ENCODE assay signal across 9 cellular contexts in the genomic region with DNA sequence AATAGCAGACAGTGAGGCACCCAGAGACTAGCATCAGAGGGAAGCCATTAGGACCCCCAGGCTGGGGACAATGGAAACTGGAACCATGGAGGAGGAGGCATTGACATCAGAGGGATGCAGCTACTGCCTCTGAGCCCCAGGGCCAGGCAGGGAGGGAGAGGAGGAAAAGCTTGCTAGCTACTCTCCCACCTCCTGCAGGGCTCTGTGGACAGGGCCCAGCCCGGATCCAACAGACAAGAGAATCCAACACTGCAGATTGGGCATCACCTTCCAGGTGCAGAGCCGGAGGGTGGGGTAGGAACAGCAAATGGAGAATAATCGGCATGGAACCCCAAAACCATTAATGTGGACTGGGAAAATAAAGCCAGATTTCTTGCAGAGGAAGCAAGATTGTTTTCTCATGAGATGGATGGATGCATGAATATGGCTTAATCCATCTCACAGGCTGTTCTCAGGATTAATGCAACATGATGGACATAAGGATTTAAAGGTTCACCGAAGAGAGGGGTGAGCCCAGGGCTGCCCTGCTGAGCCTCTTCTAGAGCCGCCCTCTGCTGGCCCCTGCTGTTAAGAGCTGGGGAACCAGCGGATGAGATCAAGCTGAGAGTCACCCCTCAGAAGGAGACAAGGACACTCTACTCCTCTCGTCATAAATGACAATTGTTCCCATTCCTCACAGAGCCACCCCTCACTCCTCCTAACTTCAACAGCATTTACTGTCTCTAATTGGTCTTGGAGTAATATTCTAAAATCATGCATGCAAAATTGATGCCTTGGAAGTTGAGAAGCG. TPM values are rescaled to one million over a fixed set of nuclear protein-coding genes. Genes with fewer than 3 reads are reported as not detected.
DNase-seq lines count a peak whose midpoint lies in the region; ATAC-seq, FAIRE-seq and TF ChIP-seq lines count a peak whose summit lies in the region.
"Had no signal": no experiment of that assay in that cellular context is flagged by ENCODE, and none has a peak within 500 bp of the region (broad histone marks: within the 10 kb centered on the region; RNA-seq: fewer than 3 reads in every experiment).

No MANE protein-coding gene starts in this region.

- no peaks in the 10 kb centered on the region for H3K9me3 ChIP-seq in Caco-2
- no peaks in the 10 kb centered on the region for H3K9me3 ChIP-seq in liver (ENCODE audit: control insufficient read depth in 4 of 4, low read length in 3 of 4)
- H3K9me3 ChIP-seq: body of pancreas had no signal

- POLR2A ChIA-PET in Caco-2 (lab: Charles Lee) = interaction anchor here (0.6 kb wide), 1 partner anchor 135 kb away, joined by 8 read pairs; no protein-coding TSS in a partner anchor

- CTCF ChIA-PET in Caco-2 (lab: Charles Lee) = interaction anchor here (0.6 to 2.4 kb wide), 6 partner anchors 13 to 302 kb away, joined by 3 to 17 read pairs (median 4); a partner anchor contains a TSS
- CTCF ChIA-PET in activated naive CD4-positive, alpha-beta T cell treated with anti-CD3 and anti-CD28 coated beads for 36 hours (lab: Charles Lee) = no interaction called here

- no peak overlapping the region for H3K27ac ChIP-seq in liver (ENCODE audit: low read depth in 1 of 2, low read length in 2 of 2)
- H3K27ac ChIP-seq: body of pancreas had no signal

- FAIRE-seq in RCC 7860 (lab: Jason Lieb, UNC) = no peak

- no peaks in the 10 kb centered on the region for H3K9me3 Mint-ChIP-seq in Caco-2 (ENCODE audit: unreplicated experiment)
- no peaks in the 10 kb centered on the region for H3K9me3 Mint-ChIP-seq in activated naive CD4-positive, alpha-beta T cell treated with anti-CD3 and anti-CD28 coated beads for 36 hours

- ATAC-seq in HG03097 (IDR thresholded peaks at IDR 0.05; ENCODE audit: low FRiP score, unreplicated experiment) = no peak
- ATAC-seq: body of pancreas had no signal

- H3K36me3 ChIP-seq in Caco-2 (ENCODE audit: control insufficient read depth, insufficient read depth, low read length) = no peaks in the 10 kb centered on the region
- no peaks in the 10 kb centered on the region for H3K36me3 ChIP-seq in liver (ENCODE audit: control insufficient read depth in 4 of 4, insufficient read depth in 3 of 4, low read depth in 1 of 4, low read length in 3 of 4)

- DNase-seq in Caco-2 (peak; percentile 45 to 51), RCC 7860 (ENCODE audit: low spot score) (no peak), NOMO-1 treated with dmso at 0.1 percent for 144 hours (lab: John Stamatoyannopoulos, UW; ENCODE audit: unreplicated experiment) (no peak), CD1c-positive myeloid dendritic cell (ENCODE audit: extremely low spot score) (no peak)
- DNase-seq in activated naive CD4-positive, alpha-beta T cell treated with anti-CD3 and anti-CD28 coated beads for 36 hours = peak; percentile 25

- H3K4me1 Mint-ChIP-seq in Caco-2 (ENCODE audit: low read depth, unreplicated experiment) = no peaks in the 10 kb centered on the region
- H3K4me1 Mint-ChIP-seq in activated naive CD4-positive, alpha-beta T cell treated with anti-CD3 and anti-CD28 coated beads for 36 hours (ENCODE audit: low read depth) = no peaks in the 10 kb centered on the region

- TF ChIP-seq CTCF in Caco-2 (IDR thresholded peaks at IDR 0.05; ENCODE audit: insufficient read depth in 1 of 2, low read depth in 1 of 2, low read length in 1 of 2, severe bottlenecking in 1 of 2, unreplicated experiment in 1 of 2) = peak; percentile 42 to 78
- peak; percentile 1 for TF ChIP-seq CTCF in liver (IDR thresholded peaks at IDR 0.05; ENCODE audit: low read depth, low read length, missing input control)

- H3K4me3 ChIP-seq in Caco-2 (ENCODE audit: low read depth, low read length) = no peak overlapping the region
- no peak overlapping the region for H3K4me3 ChIP-seq in liver (ENCODE audit: low read depth in 1 of 3, low read length in 3 of 3)
- H3K4me3 ChIP-seq: body of pancreas had no signal

- BruUV-seq in Caco-2 (replicated peaks; lab: Mats Ljungman, UMichigan) = no TSS peak

- WGBS in liver = 60% methylated on average over 8 of the region's 8 CpGs

- H3K4me3 Mint-ChIP-seq in Caco-2 (ENCODE audit: unreplicated experiment) = no peak overlapping the region
- H3K4me3 Mint-ChIP-seq in activated naive CD4-positive, alpha-beta T cell treated with anti-CD3 and anti-CD28 coated beads for 36 hours = no peak overlapping the region

- no peaks in the 10 kb centered on the region for H3K36me3 Mint-ChIP-seq in Caco-2 (ENCODE audit: insufficient read depth, unreplicated experiment)
- no peaks in the 10 kb centered on the region for H3K36me3 Mint-ChIP-seq in activated naive CD4-positive, alpha-beta T cell treated with anti-CD3 and anti-CD28 coated beads for 36 hours (ENCODE audit: low read depth)

- intact Hi-C loops in Caco-2 (cut with micrococcal nuclease; ENCODE audit: unreplicated experiment) = loop anchor here (1.0 kb wide), 1 partner anchor 252 kb away; no protein-coding TSS in a partner anchor
- intact Hi-C loops in activated naive CD4-positive, alpha-beta T cell treated with anti-CD3 and anti-CD28 coated beads for 36 hours (cut with micrococcal nuclease) = no loop called here

- no peak overlapping the region for H3K27ac Mint-ChIP-seq in Caco-2 (ENCODE audit: unreplicated experiment)
- no peak overlapping the region for H3K27ac Mint-ChIP-seq in activated naive CD4-positive, alpha-beta T cell treated with anti-CD3 and anti-CD28 coated beads for 36 hours

- no peaks in the 10 kb centered on the region for H3K4me1 ChIP-seq in Caco-2
- H3K4me1 ChIP-seq in liver (ENCODE audit: control insufficient read depth in 4 of 4, insufficient read depth in 4 of 4, low read length in 3 of 4) = no peaks in the 10 kb centered on the region
- H3K4me1 ChIP-seq: body of pancreas had no signal

- H3K27me3 ChIP-seq in Caco-2 (replicated peaks; ENCODE audit: control insufficient read depth, insufficient read depth, low read length) (no peaks in the 10 kb centered on the region), liver (ENCODE audit: control insufficient read depth in 4 of 4, insufficient read depth in 4 of 4, low read length in 3 of 4) (peaks cover 0 to 2% (median 0%) of the 10 kb centered on the region in 4 donors)
- H3K27me3 ChIP-seq: body of pancreas had no signal

- no peak for TF ChIP-seq EP300 in Ishikawa (IDR thresholded peaks at IDR 0.05; ENCODE audit: borderline replicate concordance)

- H3K27me3 Mint-ChIP-seq in Caco-2 (ENCODE audit: insufficient read depth, unreplicated experiment) = peaks cover under 1% of the 10 kb centered on the region
- peaks cover 7% of the 10 kb centered on the region for H3K27me3 Mint-ChIP-seq in activated naive CD4-positive, alpha-beta T cell treated with anti-CD3 and anti-CD28 coated beads for 36 hours (ENCODE audit: low read depth)

- no peak overlapping the region for H3K9ac ChIP-seq in liver (ENCODE audit: low read depth in 1 of 2, low read length in 2 of 2)

- TF ChIP-seq RAD21 in Ishikawa (IDR thresholded peaks at IDR 0.05; ENCODE audit: low read depth) = peak; percentile 54
- peak; percentile 30 to 57 for TF ChIP-seq RAD21 in liver (IDR thresholded peaks at IDR 0.05)

TF ChIP-seq in liver, 16 proteins besides CTCF, POLR2A, EP300 and RAD21:
- no peak for TF ChIP-seq TAF1 (conservative IDR thresholded peaks at IDR 0.05)

RNA-seq across cellular contexts. Expression of a gene that starts 48.8 kb away (rescaled TPM):
- total RNA-seq in Caco-2 (2022) (4.3 and 4.4 TPM in 2 replicates), liver (not detected)
- total RNA-seq in activated naive CD4-positive, alpha-beta T cell treated with anti-CD3 and anti-CD28 coated beads for 36 hours = not detected
- polyA plus RNA-seq in liver = not detected
- total RNA-seq: body of pancreas had no signal

RNA-seq across cellular contexts. Expression of a gene that starts 56.6 kb away (rescaled TPM):
- total RNA-seq in Caco-2 (2022) (12.9 and 16.7 TPM in 2 replicates), liver (1 to 10 TPM; 1.8 to 2.4 TPM)
- total RNA-seq in activated naive CD4-positive, alpha-beta T cell treated with anti-CD3 and anti-CD28 coated beads for 36 hours = 10 to 100 TPM; 13.3 to 14.5 TPM
- 1 to 10 TPM; 1.2 to 1.6 TPM for polyA plus RNA-seq in liver

Comparison
In these comparisons a context has a peak if more than half of its experiments do, and no peak if none do; other contexts are left out.
1. DNase-seq: peak in Caco-2 (2 of 2) and activated naive CD4-positive, alpha-beta T cell treated with anti-CD3 and anti-CD28 coated beads for 36 hours (single experiment); none in RCC 7860 (single experiment), NOMO-1 treated with dmso at 0.1 percent for 144 hours (single experiment) and CD1c-positive myeloid dendritic cell (single experiment).